Comparison of ENCODE assay signal across 26 cellular contexts in the genomic region with DNA sequence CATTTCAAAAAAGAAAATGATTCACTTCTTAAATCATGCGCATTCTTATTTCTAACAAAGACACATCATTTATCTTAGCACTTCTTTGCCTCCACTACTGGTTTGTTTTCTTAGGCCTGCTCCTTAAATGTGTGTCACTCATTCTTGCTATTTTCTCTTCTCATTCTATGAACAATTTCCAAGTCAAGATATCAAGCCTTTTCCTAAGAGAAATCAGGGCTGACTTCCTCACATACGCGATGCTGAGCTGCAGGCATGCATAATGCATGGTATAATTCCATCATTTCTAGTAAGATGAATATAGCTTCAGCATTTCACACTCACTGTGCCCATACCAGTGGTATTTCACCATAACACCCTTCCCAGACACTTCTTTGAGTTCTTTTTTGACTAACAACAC.
"Had no signal": no experiment of that assay in that cellular context is flagged by ENCODE, and none has a peak within 500 bp of the region (broad histone marks: within the 10 kb centered on the region; RNA-seq: fewer than 3 reads in every experiment).

No MANE protein-coding gene starts in this region.

- ATAC-seq: stimulated activated effector memory CD8-positive, alpha-beta T cell treated with anti-CD3 and anti-CD28 coated beads, Interleukin-12 subunit alpha, Interleukin-12 subunit beta, amount 100 ng/mL, for 72 hours; stimulated activated memory B cell treated with anti-CD40 and anti-IgM and Interleukin-4, amounts not matched to agents 10 μg/mL and 1 μg/mL and 100 μg/mL, for 72 hours; stimulated activated naive B cell treated with anti-CD40 and anti-IgM and Interleukin-4, amounts not matched to agents 10 μg/mL and 1 μg/mL and 100 μg/mL, for 72 hours; stimulated activated naive CD8-positive, alpha-beta T cell treated with anti-CD3 and anti-CD28 coated beads, Interleukin-15, amount 100 ng/mL, for 72 hours; stimulated activated naive CD8-positive, alpha-beta T cell treated with anti-CD3 and anti-CD28 coated beads, Interleukin-15, Interleukin-2, amounts not matched to agents 100 U/mL and 50 U/mL, for 24 hours; upper lobe of right lung had no signal

- H3K27me3 ChIP-seq: stomach, suprapubic skin, testis, thyroid gland, tibial artery, tibial nerve, transverse colon, upper lobe of left lung, upper lobe of right lung, uterus, vagina had no signal

- H3K4me1 ChIP-seq: stomach, suprapubic skin, testis, thyroid gland, tibial artery, tibial nerve, transverse colon, upper lobe of left lung, upper lobe of right lung, uterus, vagina had no signal

- DNase-seq: stimulated activated CD4-positive, alpha-beta T cell treated with anti-CD3 and anti-CD28 coated beads, Interleukin-2, amount 100 ng/mL, for 48 hours; stimulated activated CD4-positive, alpha-beta T cell treated with anti-CD3 and anti-CD28 coated beads, Interleukin-4, amount 100 ng/mL, for 1 hour; stimulated activated CD4-positive, alpha-beta T cell treated with anti-CD3 and anti-CD28 coated beads, Interleukin-4, amount 100 ng/mL, for 24 hours; stimulated activated CD4-positive, alpha-beta T cell treated with anti-CD3 and anti-CD28 coated beads, Interleukin-4, amount 100 ng/mL, for 4 hours; stimulated activated CD8-positive, alpha-beta memory T cell treated with anti-CD3 and anti-CD28 coated beads, Interleukin-4, amount 100 ng/mL, for 48 hours; stimulated activated naive B cell treated with anti-CD40 and anti-IgM and Interleukin-4, amounts not matched to agents 10 μg/mL and 1 μg/mL and 100 μg/mL, for 72 hours; stimulated activated naive CD4-positive, alpha-beta T cell; stimulated activated naive CD4-positive, alpha-beta T cell treated with Interleukin-2 at 50 U/mL for 16 hours; stimulated activated naive CD8-positive, alpha-beta T cell treated with anti-CD3 and anti-CD28 coated beads, Interleukin-15, amount 100 ng/mL, for 72 hours; stimulated activated naive CD8-positive, alpha-beta T cell treated with anti-CD3 and anti-CD28 coated beads, Interleukin-15, Interleukin-2, amounts not matched to agents 100 U/mL and 50 U/mL, for 24 hours; stomach; substantia nigra; testis; thyroid gland; tibial artery; transverse colon; trophoblast cell; upper lobe of left lung; upper lobe of right lung; uterus had no signal

- H3K9me3 ChIP-seq: suprapubic skin, testis, thoracic aorta, thyroid gland, tibial artery, transverse colon, upper lobe of left lung, upper lobe of right lung, uterus, vagina had no signal

- H3K36me3 ChIP-seq: stomach, suprapubic skin, thoracic aorta, thyroid gland, tibial artery, tibial nerve, transverse colon, upper lobe of left lung, upper lobe of right lung, uterus, vagina had no signal

- H3K4me3 ChIP-seq: stomach, suprapubic skin, testis, thoracic aorta, thyroid gland, tibial artery, tibial nerve, transverse colon, upper lobe of left lung, upper lobe of right lung, uterus, vagina had no signal

- H3K27ac ChIP-seq: stomach, suprapubic skin, testis, thoracic aorta, thyroid gland, tibial artery, tibial nerve, transverse colon, upper lobe of left lung, upper lobe of right lung, uterus, vagina had no signal
